ENCODE assay signal across 35 cellular contexts in the genomic region with DNA sequence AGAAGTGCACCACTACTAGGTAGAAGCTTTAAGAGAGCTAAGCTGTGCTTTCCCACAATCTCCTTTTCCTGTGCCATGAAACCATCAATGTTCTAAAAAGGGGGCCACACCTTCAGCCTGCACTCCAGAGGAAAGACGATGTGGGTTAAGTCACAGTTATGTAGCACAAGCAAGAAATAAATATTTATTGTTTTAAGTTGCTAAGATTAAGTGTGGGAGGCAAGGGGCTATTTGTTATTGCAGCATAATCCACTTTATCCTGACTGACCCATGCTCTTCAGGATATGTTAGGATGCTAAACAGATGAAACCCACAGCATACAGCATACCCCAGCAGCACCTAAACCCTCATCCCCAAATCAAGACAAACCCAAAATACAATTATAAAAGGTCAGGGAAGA.
"Had no signal": no experiment of that assay in that cellular context is flagged by ENCODE, and none has a peak within 500 bp of the region (broad histone marks: within the 10 kb centered on the region; RNA-seq: fewer than 3 reads in every experiment).

No MANE protein-coding gene starts in this region.

- H3K9me3 ChIP-seq: MG63 had no signal

- H3K36me3 ChIP-seq: MG63 had no signal

- H3K4me3 ChIP-seq: MG63 had no signal

- DNase-seq: Karpas-422, Kasumi-1, MG63, MM.1S, MV-4-11, NCI-H1048, NCI-H1092, NCI-H1092 treated with DMSO at 0.1 percent for 48 hours, NCI-H1105, NCI-H1105 treated with DMSO at 0.1 percent for 48 hours, NCI-H1417, NCI-H1417 treated with DMSO at 0.1 percent for 48 hours, NCI-H1436, NCI-H1436 treated with DMSO at 0.1 percent for 48 hours, NCI-H146, NCI-H1694, NCI-H1694 treated with DMSO at 0.1 percent for 48 hours, NCI-H187, NCI-H187 treated with DMSO at 0.1 percent for 48 hours, NCI-H1930, NCI-H2029, NCI-H2029 treated with DMSO at 0.1 percent for 48 hours, NCI-H2081, NCI-H2081 treated with DMSO at 0.1 percent for 48 hours, NCI-H2107, NCI-H2171, NCI-H2171 treated with DMSO at 0.1 percent for 48 hours, NCI-H2227 treated with DMSO at 0.1 percent for 48 hours, NCI-H226, NCI-H345, NCI-H446, NCI-H446 treated with DMSO at 0.1 percent for 48 hours, NCI-H510A, NCI-H510A treated with DMSO at 0.1 percent for 48 hours, NCI-H524 had no signal
